In genomic region chr1:157819215-157819614, GRCh38 we compare ENCODE assay signal across 16 cellular contexts. TPM values are rescaled to one million over a fixed set of nuclear protein-coding genes. Genes with fewer than 3 reads are reported as not detected.
DNase-seq lines count a peak whose midpoint lies in the region; ATAC-seq and TF ChIP-seq lines count a peak whose summit lies in the region.
"Had no signal": no experiment of that assay in that cellular context is flagged by ENCODE, and none has a peak within 500 bp of the region (broad histone marks: within the 10 kb centered on the region; RNA-seq: fewer than 3 reads in every experiment).

No MANE protein-coding gene starts in this region.

- no peak overlapping the region for H2AFZ ChIP-seq in SU-DHL-6 (ENCODE audit: low read depth, low read length, severe bottlenecking)
- H2AFZ ChIP-seq: GM23338 had no signal

- 56 to 70% (median 59%) methylated on average over 2 of the region's 2 CpGs for whole genome bisulfite sequencing in spleen, 5 donors

- H3K9ac ChIP-seq in SU-DHL-6 (ENCODE audit: low read length) = peak overlapping the region; percentile 67
- H3K9ac ChIP-seq: BLaER1 treated with 17β-estradiol and CSF1 and Interleukin-3, amounts not matched to agents 10 nM and 100 nM had no signal

- H3K4me1 ChIP-seq in spleen = peaks cover 0 to 26% (median 6%) of the 10 kb centered on the region in 6 donors
- H3K4me1 ChIP-seq: A549 had no signal

- DNase-seq in HL-60 (ENCODE audit: low read depth in 1 of 2, low spot score in 1 of 2) = no peak
- DNase-seq in spleen = no peak
- DNase-seq in NCI-H2171 treated with DMSO at 0.1 percent for 48 hours (lab: John Stamatoyannopoulos, UW) = no peak
- no peak for DNase-seq in stimulated activated naive CD4-positive, alpha-beta T cell treated with Interleukin-2 at 50 U/mL for 16 hours (lab: John Stamatoyannopoulos, UW)
- DNase-seq: Calu3; CD4-positive, alpha-beta T cell; DMS 273 treated with DMSO at 0.1 percent for 48 hours; H7; IMR-90 had no signal

- H3K27ac ChIP-seq in HL-60 (replicated peaks) (peak overlapping the region; percentile 77), SU-DHL-6 (ENCODE audit: low read depth, low read length) (peak overlapping the region; percentile 86), spleen (peak overlapping the region in 7 of 8 donors; percentile 51 to 85 (median 81))
- H3K27ac ChIP-seq: A549; BLaER1 treated with 17β-estradiol and CSF1 and Interleukin-3, amounts not matched to agents 10 nM and 100 nM had no signal

- intact Hi-C loops in spleen (cut with DNase I; ENCODE audit: low total_unique reads) = no loop called here

- H3K9me2 ChIP-seq in SU-DHL-6 (replicated peaks; ENCODE audit: insufficient read depth, low read length) = no peaks in the 10 kb centered on the region

- no peak overlapping the region for H3K4me3 ChIP-seq in HL-60 (replicated peaks; ENCODE audit: insufficient read depth, low read length)
- peak overlapping the region; percentile 61 for H3K4me3 ChIP-seq in SU-DHL-6 (ENCODE audit: insufficient read depth, low read length, poor library complexity, severe bottlenecking)
- H3K4me3 ChIP-seq in spleen = peak overlapping the region; percentile 10 to 64 (median 35)
- H3K4me3 ChIP-seq: A549; BLaER1 treated with 17β-estradiol and CSF1 and Interleukin-3, amounts not matched to agents 10 nM and 100 nM; GM23338 had no signal

- TF ChIP-seq POLR2A in spleen (IDR thresholded peaks at IDR 0.05) = no peak

- H3K36me3 ChIP-seq in SU-DHL-6 (ENCODE audit: low read length) (peaks cover 10% of the 10 kb centered on the region), spleen (no peaks in the 10 kb centered on the region)
- H3K36me3 ChIP-seq: BLaER1 treated with 17β-estradiol and CSF1 and Interleukin-3, amounts not matched to agents 10 nM and 100 nM had no signal

- no peaks in the 10 kb centered on the region for H4K20me1 ChIP-seq in SU-DHL-6 (ENCODE audit: low read depth, low read length)
- H4K20me1 ChIP-seq: BLaER1 treated with 17β-estradiol and CSF1 and Interleukin-3, amounts not matched to agents 10 nM and 100 nM had no signal

- H3K4me2 ChIP-seq in SU-DHL-6 (ENCODE audit: low read depth, low read length, poor library complexity, severe bottlenecking) = peak overlapping the region; percentile 78
- H3K4me2 ChIP-seq: A549, GM23338 had no signal

- H3K79me2 ChIP-seq in SU-DHL-6 (ENCODE audit: insufficient read depth, low read length) = peaks cover 53% of the 10 kb centered on the region

- H3K9me3 ChIP-seq in SU-DHL-6 (ENCODE audit: insufficient read depth, low read length) (peaks cover under 1% of the 10 kb centered on the region; the same call in 1 of the 2 replicates), spleen (peaks cover 0 to 12% (median 6%) of the 10 kb centered on the region in 8 donors)
- H3K9me3 ChIP-seq: A549 had no signal

- peaks cover 37% of the 10 kb centered on the region for H3F3A ChIP-seq in SU-DHL-6 (ENCODE audit: insufficient read depth)

- no peak for TF ChIP-seq CTCF in HL-60 (IDR thresholded peaks at IDR 0.05; ENCODE audit: insufficient read depth, low read length)
- no peak for TF ChIP-seq CTCF in SU-DHL-6 (IDR thresholded peaks at IDR 0.05; ENCODE audit: insufficient read depth, low read length, poor library complexity, severe bottlenecking)
- TF ChIP-seq CTCF in spleen (IDR thresholded peaks at IDR 0.05 in 8 of 11, conservative IDR thresholded peaks at IDR 0.05 in 3 of 11) = no peak

- ATAC-seq in HG03439 (IDR thresholded peaks at IDR 0.05; ENCODE audit: unreplicated experiment) = no peak
- ATAC-seq: A549, GM23338 had no signal

- H3K27me3 ChIP-seq in HL-60 (ENCODE audit: insufficient read depth, poor library complexity, severe bottlenecking) = no peaks in the 10 kb centered on the region
- H3K27me3 ChIP-seq in SU-DHL-6 (ENCODE audit: low read length) = no peaks in the 10 kb centered on the region
- no peaks in the 10 kb centered on the region for H3K27me3 ChIP-seq in spleen (replicated peaks in 1 of 7)
- H3K27me3 ChIP-seq: BLaER1 treated with 17β-estradiol and CSF1 and Interleukin-3, amounts not matched to agents 10 nM and 100 nM had no signal

RNA-seq across cellular contexts. Expression of gene FCRL1, which starts 0.7 kb away (rescaled TPM):
- total RNA-seq in spleen = 100 to 1,000 TPM in 4 of 7 donors, 10 to 100 TPM in 3; 57.3 to 158 (median 110) TPM
- 10 to 100 TPM; 54.5 to 77.8 (median 72.0) TPM for polyA plus RNA-seq in spleen
- total RNA-seq: Calu3, GM23338, H7, IMR-90 had no signal
- polyA plus RNA-seq: A549, AG04450, GM23338, IMR-90 had no signal

RNA-seq across cellular contexts. Expression of gene CD5L, which starts 22.4 kb away (rescaled TPM):
- total RNA-seq in spleen = 100 to 1,000 TPM; 348 to 892 (median 512) TPM
- 10 to 100 TPM; 16.8 to 60.8 (median 42.6) TPM for polyA plus RNA-seq in spleen
- total RNA-seq: Calu3; CD4-positive, alpha-beta T cell; GM23338; H7; HT-29; IMR-90 had no signal
- polyA plus RNA-seq: A549, AG04450, GM23338, IMR-90 had no signal

RNA-seq across cellular contexts. Expression of gene FCRL2, which starts 42.3 kb away (rescaled TPM):
- 10 to 100 TPM; 32.9 to 71.1 (median 43.6) TPM for total RNA-seq in spleen
- 100 to 1,000 TPM in 1 of 3 donors, 10 to 100 TPM in 2; 93.1 to 236 (median 96.6) TPM for polyA plus RNA-seq in spleen
- total RNA-seq: GM23338, H7, HT-29, IMR-90 had no signal
- polyA plus RNA-seq: A549, AG04450, GM23338, IMR-90 had no signal
